ENCODE assay signal across 9 cellular contexts in the genomic region with DNA sequence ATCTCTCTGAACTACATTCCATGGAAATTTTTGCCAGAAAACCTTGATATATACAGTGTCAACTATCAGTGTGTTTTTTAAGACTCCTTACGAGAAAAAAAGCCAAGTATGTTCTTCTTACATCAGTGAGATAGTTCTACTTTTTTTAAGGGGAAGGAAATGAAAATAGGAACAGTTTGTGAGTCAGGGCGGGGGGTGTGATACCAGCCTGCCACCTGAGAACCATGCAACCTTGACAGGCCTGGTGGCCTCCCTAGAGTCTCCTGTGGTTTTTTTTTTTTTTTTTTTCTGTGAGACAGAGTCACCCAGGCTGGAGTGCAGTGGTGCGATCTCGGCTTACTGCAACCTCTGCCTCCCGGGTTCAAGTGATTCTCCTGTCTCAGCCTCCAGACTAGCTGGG.
DNase-seq lines count a peak whose midpoint lies in the region; ATAC-seq and TF ChIP-seq lines count a peak whose summit lies in the region.
"Had no signal": no experiment of that assay in that cellular context is flagged by ENCODE, and none has a peak within 500 bp of the region (broad histone marks: within the 10 kb centered on the region; RNA-seq: fewer than 3 reads in every experiment).

No MANE protein-coding gene starts in this region.

- TF ChIP-seq CTCF in OCI-LY1 (IDR thresholded peaks at IDR 0.05; ENCODE audit: low read length): no peak
- no peak for TF ChIP-seq CTCF in upper lobe of right lung (IDR thresholded peaks at IDR 0.05)
- TF ChIP-seq CTCF in gastroesophageal sphincter (IDR thresholded peaks at IDR 0.05): no peak
- TF ChIP-seq CTCF in foreskin keratinocyte (conservative IDR thresholded peaks at IDR 0.05): no peak

- H3K79me2 ChIP-seq in OCI-LY1 (ENCODE audit: insufficient read depth, low read length): no peaks in the 10 kb centered on the region

- peak; percentile 66 for ATAC-seq in HG02884 (IDR thresholded peaks at IDR 0.05; ENCODE audit: unreplicated experiment)
- peak; percentile 64 for ATAC-seq in upper lobe of right lung
- no peak for ATAC-seq in gastroesophageal sphincter
- ATAC-seq in foreskin keratinocyte: no peak

- H3K27me3 ChIP-seq in OCI-LY1 (ENCODE audit: insufficient read depth, low read length) (no peaks in the 10 kb centered on the region), upper lobe of right lung (no peaks in the 10 kb centered on the region), gastroesophageal sphincter (no peaks in the 10 kb centered on the region), foreskin keratinocyte (peaks cover 3% of the 10 kb centered on the region)

- no peak overlapping the region; the same call in 1 of the 2 replicates for H3K9ac ChIP-seq in OCI-LY1 (ENCODE audit: low read length)

- TF ChIP-seq POLR2A in gastroesophageal sphincter (IDR thresholded peaks at IDR 0.05): no peak

- H3K36me3 ChIP-seq in OCI-LY1 (ENCODE audit: insufficient read depth, low read length) (no peaks in the 10 kb centered on the region), upper lobe of right lung (no peaks in the 10 kb centered on the region), gastroesophageal sphincter (no peaks in the 10 kb centered on the region)

- no peak for TF ChIP-seq EP300 in gastroesophageal sphincter (IDR thresholded peaks at IDR 0.05)

- peak overlapping the region; percentile 43 for H3K4me2 ChIP-seq in OCI-LY1 (ENCODE audit: low read length)

- H4K20me1 ChIP-seq in OCI-LY1 (ENCODE audit: insufficient read depth, low read length): no peaks in the 10 kb centered on the region

- H2AFZ ChIP-seq in OCI-LY1 (ENCODE audit: low read length): no peak overlapping the region

- H3K4me1 ChIP-seq in OCI-LY1 (ENCODE audit: insufficient read depth, low read length, severe bottlenecking) (peaks cover 59% of the 10 kb centered on the region), upper lobe of right lung (peaks cover 6% of the 10 kb centered on the region), gastroesophageal sphincter (no peaks in the 10 kb centered on the region), foreskin keratinocyte (no peaks in the 10 kb centered on the region)

- no peaks in the 10 kb centered on the region for H3F3A ChIP-seq in OCI-LY1 (ENCODE audit: insufficient read depth, low read length)

- no peaks in the 10 kb centered on the region for H3K9me3 ChIP-seq in OCI-LY1 (ENCODE audit: low read length)
- H3K9me3 ChIP-seq in upper lobe of right lung: no peaks in the 10 kb centered on the region
- H3K9me3 ChIP-seq in gastroesophageal sphincter: peaks cover 0 to 3% (median 0%) of the 10 kb centered on the region in 3 donors

- WGBS in gastroesophageal sphincter (ENCODE audit: low coverage in 1 of 2), 2 donors: 60 to 100% methylated on average over 1 to 2 of the region's 5 CpGs

- H3K27ac ChIP-seq in OCI-LY1 (ENCODE audit: low read depth, low read length, poor library complexity, severe bottlenecking) (peak overlapping the region; percentile 85), upper lobe of right lung (no peak overlapping the region), gastroesophageal sphincter (no peak overlapping the region), foreskin keratinocyte (no peak overlapping the region)

- H3K9me2 ChIP-seq in OCI-LY1 (ENCODE audit: low read depth, low read length): no peaks in the 10 kb centered on the region

- DNase-seq in stimulated activated naive CD4-positive, alpha-beta T cell treated with Interleukin-2 at 50 U/mL for 16 hours (lab: John Stamatoyannopoulos, UW): peak; percentile 10
- DNase-seq in stimulated activated naive CD4-positive, alpha-beta T cell (lab: John Stamatoyannopoulos, UW): no peak
- DNase-seq in upper lobe of right lung: no peak
- DNase-seq in foreskin keratinocyte: no peak
- DNase-seq in middle frontal gyrus (ENCODE audit: extremely low spot score, low spot score): no peak
- DNase-seq: DMS53 had no signal

- peak overlapping the region; percentile 8 for H3K4me3 ChIP-seq in OCI-LY1 (ENCODE audit: low read depth, low read length, poor library complexity, severe bottlenecking)
- H3K4me3 ChIP-seq in upper lobe of right lung: no peak overlapping the region
- no peak overlapping the region for H3K4me3 ChIP-seq in gastroesophageal sphincter

- intact Hi-C loops in upper lobe of right lung (cut with DNase I): no loop called here

Comparison
In these comparisons a context has a peak if more than half of its experiments do, and no peak if none do; other contexts are left out.
1. ATAC-seq: peak in HG02884 (single experiment) and upper lobe of right lung (single experiment); none in gastroesophageal sphincter (single experiment) and foreskin keratinocyte (single experiment).